Comparison of ENCODE assay signal across 10 cellular contexts in genomic region chr6:44224978-44225330, GRCh38. TPM values are rescaled to one million over a fixed set of nuclear protein-coding genes. Genes with fewer than 3 reads are reported as not detected.
DNase-seq lines count a peak whose midpoint lies in the region; ATAC-seq, FAIRE-seq and TF ChIP-seq lines count a peak whose summit lies in the region.
"Had no signal": no experiment of that assay in that cellular context is flagged by ENCODE, and none has a peak within 500 bp of the region (broad histone marks: within the 10 kb centered on the region; RNA-seq: fewer than 3 reads in every experiment).

No MANE protein-coding gene starts in this region.

- 60 to 80% (median 64%) methylated on average over 4 of the region's 4 CpGs for WGBS in heart left ventricle, 4 donors

- peak overlapping the region; percentile 84; the same call in 1 of the 2 replicates for H3K9ac ChIP-seq in iPS-20b (ENCODE audit: low read depth, low read length)

- H3K4me3 Mint-ChIP-seq in type B pancreatic cell, result peak overlapping the region; percentile 86
- peak overlapping the region in 2 of 10 donors; percentile 10 to 52 for H3K4me3 Mint-ChIP-seq in naive thymus-derived CD8-positive, alpha-beta T cell

- H3K4me1 Mint-ChIP-seq in type B pancreatic cell (ENCODE audit: unreplicated experiment), result peaks cover 42% of the 10 kb centered on the region
- H3K4me1 Mint-ChIP-seq in naive thymus-derived CD8-positive, alpha-beta T cell, result peaks cover 13 to 31% (median 24%) of the 10 kb centered on the region in 4 donors

- H3K9me3 Mint-ChIP-seq in type B pancreatic cell, result no peaks in the 10 kb centered on the region
- H3K9me3 Mint-ChIP-seq in naive thymus-derived CD8-positive, alpha-beta T cell, result no peaks in the 10 kb centered on the region

- no peak for TF ChIP-seq POLR2A in heart left ventricle (IDR thresholded peaks at IDR 0.05)

- peaks cover 9 to 97% (median 81%) of the 10 kb centered on the region in 12 donors for H3K4me1 ChIP-seq in heart left ventricle
- H3K4me1 ChIP-seq in iPS-20b (ENCODE audit: insufficient read depth, low read length), result peaks cover 31% of the 10 kb centered on the region

- TF ChIP-seq CTCF in heart left ventricle (IDR thresholded peaks at IDR 0.05), result no peak
- TF ChIP-seq CTCF in VCaP (conservative IDR thresholded peaks at IDR 0.05), result no peak
- TF ChIP-seq CTCF in type B pancreatic cell (conservative IDR thresholded peaks at IDR 0.05), result no peak
- TF ChIP-seq CTCF in D721Med (IDR thresholded peaks at IDR 0.05; ENCODE audit: insufficient read depth, missing control alignments), result no peak

- H3K27ac ChIP-seq in heart left ventricle (peak overlapping the region in 11 of 12 donors; percentile 81 to 99 (median 93)), VCaP (peak overlapping the region; percentile 81), iPS-20b (ENCODE audit: low read length) (no peak overlapping the region)

- peak overlapping the region in 6 of 12 donors; percentile 3 to 88 (median 75) for H3K4me3 ChIP-seq in heart left ventricle
- peak overlapping the region; percentile 97; the same call in 1 of the 2 replicates for H3K4me3 ChIP-seq in iPS-20b (ENCODE audit: low read length)

- no peak for DNase-seq in heart left ventricle
- DNase-seq in Right ventricle myocardium superior, result no peak
- no peak for DNase-seq in type B pancreatic cell (ENCODE audit: extremely low spot score, unreplicated experiment)
- no peak for DNase-seq in naive thymus-derived CD8-positive, alpha-beta T cell
- no peak for DNase-seq in D721Med (ENCODE audit: insufficient read length, low spot score)
- DNase-seq in OCI-M2 (lab: John Stamatoyannopoulos, UW; ENCODE audit: unreplicated experiment), result no peak

- H3K27me3 ChIP-seq in heart left ventricle (no peaks in the 10 kb centered on the region), iPS-20b (ENCODE audit: insufficient read depth, low read length) (no peaks in the 10 kb centered on the region)

- no peak overlapping the region for H3K27ac Mint-ChIP-seq in type B pancreatic cell
- H3K27ac Mint-ChIP-seq in naive thymus-derived CD8-positive, alpha-beta T cell, result no peak overlapping the region

- ATAC-seq in heart left ventricle, result no peak
- ATAC-seq in Right ventricle myocardium superior (ENCODE audit: poor library complexity), result no peak
- ATAC-seq in naive thymus-derived CD8-positive, alpha-beta T cell, result no peak

- H3K36me3 ChIP-seq in heart left ventricle (peaks cover 0 to 14% (median 6%) of the 10 kb centered on the region in 9 donors), iPS-20b (ENCODE audit: insufficient read depth, low read depth, low read length) (peaks cover 32% of the 10 kb centered on the region)

- FAIRE-seq in D721Med (lab: Jason Lieb, UNC), result no peak

- intact Hi-C loops in heart left ventricle (cut with DNase I) (loop anchor here in 1 of 10 donors (5.0 kb wide), 1 partner anchor 48 kb away; no protein-coding TSS in a partner anchor), Right ventricle myocardium superior (cut with DNase I) (no loop called here)

- H3K9me3 ChIP-seq in heart left ventricle, result no peaks in the 10 kb centered on the region
- H3K9me3 ChIP-seq in iPS-20b (ENCODE audit: insufficient read depth, low read depth, low read length), result no peaks in the 10 kb centered on the region

- POLR2A ChIA-PET in naive thymus-derived CD8-positive, alpha-beta T cell (lab: Charles Lee), result interaction anchor here (5.4 kb wide), 1 partner anchor 22 kb away, joined by 47 read pairs; the partner anchor contains the start of gene HSP90AB1

- H3K27me3 Mint-ChIP-seq in type B pancreatic cell, result peaks cover 18% of the 10 kb centered on the region
- no peaks in the 10 kb centered on the region for H3K27me3 Mint-ChIP-seq in naive thymus-derived CD8-positive, alpha-beta T cell

- no peaks in the 10 kb centered on the region for H3K36me3 Mint-ChIP-seq in type B pancreatic cell
- no peaks in the 10 kb centered on the region for H3K36me3 Mint-ChIP-seq in naive thymus-derived CD8-positive, alpha-beta T cell

RNA-seq across cellular contexts. Expression of gene SLC29A1, which starts 1.6 kb away (rescaled TPM):
- total RNA-seq in heart left ventricle (100 to 1,000 TPM in 8 of 9 donors, 10 to 100 TPM in 1; 94.9 to 319 (median 136) TPM), Right ventricle myocardium superior (181 TPM), type B pancreatic cell (ENCODE audit: low replicate concordance) (33.6 and 50.9 TPM in 2 replicates)
- polyA plus RNA-seq in heart left ventricle, result 10 to 100 TPM; 48.0 to 77.5 TPM
- total RNA-seq in naive thymus-derived CD8-positive, alpha-beta T cell, result 1 to 10 TPM; 1.3 to 2.3 TPM
- polyA plus RNA-seq in naive thymus-derived CD8-positive, alpha-beta T cell, result 1 to 10 TPM; 2.0 to 2.6 (median 2.5) TPM

RNA-seq across cellular contexts. Expression of gene MYMX, which starts 8.2 kb away (rescaled TPM):
- total RNA-seq in heart left ventricle (under 1 TPM in 6 of 9 donors, not detected in 3; 0.31 to 0.96 (median 0.68) TPM), Right ventricle myocardium superior (0.56 TPM), type B pancreatic cell (ENCODE audit: low replicate concordance) (0.53 and 0.59 TPM in 2 replicates)
- polyA plus RNA-seq in heart left ventricle, result under 1 TPM in 1 of 2 donors, not detected in 1; 0.42 TPM
- not detected for total RNA-seq in naive thymus-derived CD8-positive, alpha-beta T cell
- not detected for polyA plus RNA-seq in naive thymus-derived CD8-positive, alpha-beta T cell
- total RNA-seq: RPMI7951, urinary bladder had no signal

RNA-seq across cellular contexts. Expression of gene HSP90AB1, which starts 21.9 kb away (rescaled TPM):
- 1,000 to 10,000 TPM in 2 of 9 donors, 100 to 1,000 TPM in 7; 725 to 1,040 (median 857) TPM for total RNA-seq in heart left ventricle
- 100 to 1,000 TPM; 375 to 959 TPM for polyA plus RNA-seq in heart left ventricle
- 853 TPM for total RNA-seq in Right ventricle myocardium superior
- total RNA-seq in type B pancreatic cell (ENCODE audit: low replicate concordance), result 880 and 1,082 TPM in 2 replicates
- total RNA-seq in naive thymus-derived CD8-positive, alpha-beta T cell, result 100 to 1,000 TPM; 480 to 502 TPM
- 100 to 1,000 TPM; 420 to 607 (median 518) TPM for polyA plus RNA-seq in naive thymus-derived CD8-positive, alpha-beta T cell

RNA-seq across cellular contexts. Expression of gene SLC35B2, which starts 32.4 kb away (rescaled TPM):
- total RNA-seq in heart left ventricle (10 to 100 TPM; 18.1 to 35.6 (median 26.4) TPM), Right ventricle myocardium superior (19.4 TPM), type B pancreatic cell (ENCODE audit: low replicate concordance) (39.6 and 46.1 TPM in 2 replicates)
- 10 to 100 TPM; 10.2 to 36.7 TPM for polyA plus RNA-seq in heart left ventricle
- 10 to 100 TPM; 18.0 to 18.3 TPM for total RNA-seq in naive thymus-derived CD8-positive, alpha-beta T cell
- 10 to 100 TPM; 31.9 to 40.1 (median 39.0) TPM for polyA plus RNA-seq in naive thymus-derived CD8-positive, alpha-beta T cell

RNA-seq across cellular contexts. Expression of gene NFKBIE, which starts 40.4 kb away (rescaled TPM):
- total RNA-seq in heart left ventricle, result 10 to 100 TPM in 1 of 9 donors, 1 to 10 TPM in 8; 2.5 to 13.1 (median 3.8) TPM
- polyA plus RNA-seq in heart left ventricle, result 1 to 10 TPM; 4.0 to 5.8 TPM
- 3.7 TPM for total RNA-seq in Right ventricle myocardium superior
- 9.2 and 10.7 TPM in 2 replicates for total RNA-seq in type B pancreatic cell (ENCODE audit: low replicate concordance)
- 10 to 100 TPM; 11.4 to 14.4 TPM for total RNA-seq in naive thymus-derived CD8-positive, alpha-beta T cell
- polyA plus RNA-seq in naive thymus-derived CD8-positive, alpha-beta T cell, result 1 to 10 TPM; 2.7 to 4.1 (median 3.6) TPM

Comparison
In these comparisons a context has a peak if more than half of its experiments do, and no peak if none do; other contexts are left out.
1. RNA of gene SLC29A1, which starts 1.6 kb away (total RNA-seq): 181 TPM in Right ventricle myocardium superior (single experiment), 94.9 to 319 TPM in heart left ventricle and 33.6 to 50.9 TPM in type B pancreatic cell; 1.3 to 2.3 TPM in naive thymus-derived CD8-positive, alpha-beta T cell; every median in the first group is over 10 times any median in the second.